12 cellular contexts compared by ENCODE assay signal in genomic region chr14:77882098-77882497, GRCh38.
A peak's percentile ranks its signal among the peaks of the same experiment; 100 is the strongest.
DNase-seq lines count a peak whose midpoint lies in the region; ATAC-seq, FAIRE-seq and TF ChIP-seq lines count a peak whose summit lies in the region.
"Had no signal": no experiment of that assay in that cellular context is flagged by ENCODE, and none has a peak within 500 bp of the region (broad histone marks: within the 10 kb centered on the region; RNA-seq: fewer than 3 reads in every experiment).

No MANE protein-coding gene starts in this region.

- H3K4me2 ChIP-seq in hepatocyte = no peak overlapping the region

- FAIRE-seq in GM12892 (lab: Jason Lieb, UNC) = no peak
- FAIRE-seq: colon had no signal

- H3K36me3 Mint-ChIP-seq in activated naive CD4-positive, alpha-beta T cell treated with anti-CD3 and anti-CD28 coated beads, Interleukin-2, amount 50 U/mL, for 72 hours = peaks cover 6 to 9% of the 10 kb centered on the region in 2 donors

- H3K4me3 ChIP-seq in hepatocyte = no peak overlapping the region
- H3K4me3 ChIP-seq: lower lobe of right lung had no signal

- no peaks in the 10 kb centered on the region for H4K20me1 ChIP-seq in hepatocyte (ENCODE audit: insufficient read depth, poor library complexity, severe bottlenecking)

- H3K36me3 ChIP-seq in hepatocyte (replicated peaks; ENCODE audit: insufficient read depth, low read depth) = no peaks in the 10 kb centered on the region

- no peaks in the 10 kb centered on the region for H3K27me3 ChIP-seq in hepatocyte

- H3K9me3 ChIP-seq in hepatocyte (ENCODE audit: low read depth) = no peaks in the 10 kb centered on the region
- H3K9me3 ChIP-seq: lower lobe of right lung had no signal

- H3K9me2 ChIP-seq in hepatocyte (replicated peaks; ENCODE audit: insufficient read depth) = no peaks in the 10 kb centered on the region

- H3K27ac Mint-ChIP-seq in activated naive CD4-positive, alpha-beta T cell treated with anti-CD3 and anti-CD28 coated beads, Interleukin-2, amount 50 U/mL, for 72 hours = no peak overlapping the region

- H3K4me1 ChIP-seq in hepatocyte (ENCODE audit: insufficient read depth) = peaks cover 9% of the 10 kb centered on the region
- H3K4me1 ChIP-seq: lower lobe of right lung had no signal

- H3K9me3 Mint-ChIP-seq in activated naive CD4-positive, alpha-beta T cell treated with anti-CD3 and anti-CD28 coated beads, Interleukin-2, amount 50 U/mL, for 72 hours = peaks cover 4 to 10% of the 10 kb centered on the region in 2 donors

- ATAC-seq in activated naive CD4-positive, alpha-beta T cell treated with anti-CD3 and anti-CD28 coated beads, Interleukin-2, amount 50 U/mL, for 72 hours = no peak
- no peak for ATAC-seq in HG02938 (IDR thresholded peaks at IDR 0.05; ENCODE audit: unreplicated experiment)
- ATAC-seq: lower lobe of right lung had no signal

- H3K79me2 ChIP-seq in hepatocyte = no peaks in the 10 kb centered on the region

- POLR2A ChIA-PET in RWPE1 (lab: Yijun Ruan, JAX; ENCODE audit: low non-redundant PET) = no interaction called here

- DNase-seq in AG08395 (ENCODE audit: low spot score) = peak; percentile 29
- DNase-seq in NCI-H1105 treated with DMSO at 0.1 percent for 48 hours (lab: John Stamatoyannopoulos, UW) = peak; percentile 99
- DNase-seq in RWPE1 (ENCODE audit: low spot score) = no peak
- peak; percentile 39 for DNase-seq in hepatocyte (ENCODE audit: low spot score)
- no peak for DNase-seq in activated naive CD4-positive, alpha-beta T cell treated with anti-CD3 and anti-CD28 coated beads, Interleukin-2, amount 50 U/mL, for 72 hours (ENCODE audit: low spot score in 2 of 2)
- no peak for DNase-seq in GM12892 (ENCODE audit: insufficient read length)
- DNase-seq in NK-92 treated with Interleukin-12 subunit alpha and Interleukin-12 subunit beta, amount 100 ng/mL, for 24 hours (lab: John Stamatoyannopoulos, UW) = no peak
- DNase-seq: ACHN; activated CD4-positive, alpha-beta T cell treated with anti-CD3 and anti-CD28 coated beads, Interleukin-2, amount 50 U/mL, for 48 hours; lower lobe of right lung had no signal

- H3K27ac ChIP-seq in RWPE1 (0 out of 2 replicates have a peak overlapping the region, but pooled peaks have one; percentile 3), hepatocyte (peak overlapping the region; percentile 51)
- H3K27ac ChIP-seq: lower lobe of right lung had no signal

- no peak overlapping the region for H2AFZ ChIP-seq in hepatocyte

- CTCF ChIA-PET in RWPE1 (lab: Yijun Ruan, JAX) = no interaction called here

- WGBS in hepatocyte (ENCODE audit: low lambda C conversion rate, missing lambda C conversion rate) = 69% methylated on average over 5 of the region's 5 CpGs

- TF ChIP-seq POLR2A in GM12892 (IDR thresholded peaks at IDR 0.05; ENCODE audit: low read depth, low read length) = no peak

- TF ChIP-seq CTCF in RWPE1 (conservative IDR thresholded peaks at IDR 0.05; ENCODE audit: low read depth) = no peak
- TF ChIP-seq CTCF in hepatocyte (IDR thresholded peaks at IDR 0.05; ENCODE audit: poor library complexity) = no peak

Comparison
In these comparisons a context has a peak if more than half of its experiments do, and no peak if none do; other contexts are left out.
1. DNase-seq: peak in AG08395 (single experiment), NCI-H1105 treated with DMSO at 0.1 percent for 48 hours (single experiment) and hepatocyte (single experiment); none in RWPE1 (single experiment), activated naive CD4-positive, alpha-beta T cell treated with anti-CD3 and anti-CD28 coated beads, Interleukin-2, amount 50 U/mL, for 72 hours (0 of 2), GM12892 (single experiment) and NK-92 treated with Interleukin-12 subunit alpha and Interleukin-12 subunit beta, amount 100 ng/mL, for 24 hours (single experiment).